Comparison of ENCODE assay signal across 22 cellular contexts in genomic region chr1:76841460-76841859, GRCh38. TPM values are rescaled to one million over a fixed set of nuclear protein-coding genes. Genes with fewer than 3 reads are reported as not detected.
DNase-seq lines count a peak whose midpoint lies in the region; ATAC-seq, FAIRE-seq and TF ChIP-seq lines count a peak whose summit lies in the region.
"Had no signal": no experiment of that assay in that cellular context is flagged by ENCODE, and none has a peak within 500 bp of the region (broad histone marks: within the 10 kb centered on the region; RNA-seq: fewer than 3 reads in every experiment).

No MANE protein-coding gene starts in this region.

- no peaks in the 10 kb centered on the region for H3K9me3 Mint-ChIP-seq in GM23338
- H3K9me3 Mint-ChIP-seq in neural crest cell, result no peaks in the 10 kb centered on the region
- no peaks in the 10 kb centered on the region for H3K9me3 Mint-ChIP-seq in T-helper 2 cell treated with Interferon-gamma antibody and Interleukin-4, amounts not matched to agents 5 μg/mL and 100 μg/mL, for 36 hours
- no peaks in the 10 kb centered on the region for H3K9me3 Mint-ChIP-seq in mesothelial cell of epicardium
- H3K9me3 Mint-ChIP-seq: HFFc6 had no signal

- H3K4me1 ChIP-seq in GM23338 (ENCODE audit: insufficient read depth), result peaks cover 10% of the 10 kb centered on the region
- H3K4me1 ChIP-seq: HAP-1 had no signal

- H3K4me3 Mint-ChIP-seq in GM23338 (no peak overlapping the region), neural crest cell (no peak overlapping the region), mesothelial cell of epicardium (no peak overlapping the region)
- no peak overlapping the region for H3K4me3 Mint-ChIP-seq in T-helper 2 cell treated with Interferon-gamma antibody and Interleukin-4, amounts not matched to agents 5 μg/mL and 100 μg/mL, for 36 hours
- H3K4me3 Mint-ChIP-seq: CD4-positive, alpha-beta memory T cell; HFFc6 had no signal

- H3K36me3 Mint-ChIP-seq in GM23338 (ENCODE audit: low read depth) (no peaks in the 10 kb centered on the region), neural crest cell (ENCODE audit: low read depth) (no peaks in the 10 kb centered on the region), mesothelial cell of epicardium (no peaks in the 10 kb centered on the region)
- no peaks in the 10 kb centered on the region for H3K36me3 Mint-ChIP-seq in T-helper 2 cell treated with Interferon-gamma antibody and Interleukin-4, amounts not matched to agents 5 μg/mL and 100 μg/mL, for 36 hours (ENCODE audit: low read depth)
- H3K36me3 Mint-ChIP-seq: CD4-positive, alpha-beta memory T cell had no signal

- peak; percentile 6 for FAIRE-seq in D721Med (lab: Jason Lieb, UNC)
- FAIRE-seq: GM12891, H54 had no signal

- ATAC-seq in GM23338, result peak; percentile 54; the same call in 2 of the 3 replicates
- ATAC-seq in GM18502 (IDR thresholded peaks at IDR 0.05; ENCODE audit: poor library complexity, unreplicated experiment), result no peak

- no peak for DNase-seq in D721Med (ENCODE audit: insufficient read length, low spot score)
- DNase-seq in GM23338 (ENCODE audit: low spot score), result peak; percentile 4
- peak; percentile 27 for DNase-seq in NCI-H82 treated with DMSO at 0.1 percent for 48 hours (lab: John Stamatoyannopoulos, UW; ENCODE audit: unreplicated experiment)
- no peak for DNase-seq in neural crest cell (ENCODE audit: low read depth, low spot score)
- DNase-seq in ecto neural progenitor cell (ENCODE audit: low spot score), result no peak
- DNase-seq in T-helper 2 cell treated with Interferon-gamma antibody and Interleukin-4, amounts not matched to agents 5 μg/mL and 100 μg/mL, for 36 hours (ENCODE audit: low spot score), result no peak
- DNase-seq in mesothelial cell of epicardium (ENCODE audit: low spot score in 2 of 2, unreplicated experiment in 2 of 2), result no peak
- DNase-seq: C1 segment of cervical spinal cord; Calu3; CD4-positive, alpha-beta memory T cell; COR-L47; DMS53; DMS79 treated with DMSO at 0.1 percent for 48 hours; GF-D8; GM23248; HFFc6 had no signal

- peak overlapping the region; percentile 83 for H2AFZ ChIP-seq in GM23338
- H2AFZ ChIP-seq: GM23248 had no signal

- H3K4me2 ChIP-seq in GM23338, result peak overlapping the region; percentile 39

- H3K36me3 ChIP-seq in GM23338 (ENCODE audit: insufficient read depth), result no peaks in the 10 kb centered on the region
- H3K36me3 ChIP-seq: HAP-1 had no signal

- H3K9me2 ChIP-seq in GM23338 (ENCODE audit: insufficient read depth), result no peaks in the 10 kb centered on the region

- no peaks in the 10 kb centered on the region for H4K20me1 ChIP-seq in GM23338 (replicated peaks; ENCODE audit: insufficient read depth)

- H3K4me3 ChIP-seq in GM23338, result no peak overlapping the region
- H3K4me3 ChIP-seq: GM23248, HAP-1 had no signal

- H3K27ac Mint-ChIP-seq in GM23338 (no peak overlapping the region), neural crest cell (ENCODE audit: unreplicated experiment) (peak overlapping the region; percentile 55), mesothelial cell of epicardium (no peak overlapping the region)
- H3K27ac Mint-ChIP-seq in T-helper 2 cell treated with Interferon-gamma antibody and Interleukin-4, amounts not matched to agents 5 μg/mL and 100 μg/mL, for 36 hours, result no peak overlapping the region
- H3K27ac Mint-ChIP-seq: HFFc6 had no signal

- no peaks in the 10 kb centered on the region for H3F3A ChIP-seq in GM23338 (replicated peaks; ENCODE audit: low read depth)

- H3K79me2 ChIP-seq in GM23338 (replicated peaks; ENCODE audit: insufficient read depth), result no peaks in the 10 kb centered on the region

- H3K27me3 Mint-ChIP-seq in GM23338 (ENCODE audit: insufficient read depth, low read depth, poor library complexity), result no peaks in the 10 kb centered on the region
- H3K27me3 Mint-ChIP-seq in neural crest cell (ENCODE audit: low read depth), result no peaks in the 10 kb centered on the region
- no peaks in the 10 kb centered on the region for H3K27me3 Mint-ChIP-seq in T-helper 2 cell treated with Interferon-gamma antibody and Interleukin-4, amounts not matched to agents 5 μg/mL and 100 μg/mL, for 36 hours (ENCODE audit: low read depth)
- H3K27me3 Mint-ChIP-seq in mesothelial cell of epicardium (ENCODE audit: low read depth), result no peaks in the 10 kb centered on the region

- no peak for TF ChIP-seq CTCF in D721Med (IDR thresholded peaks at IDR 0.05; ENCODE audit: insufficient read depth, missing control alignments)
- no peak for TF ChIP-seq CTCF in GM23338 (conservative IDR thresholded peaks at IDR 0.05; ENCODE audit: low read depth in 2 of 2)
- TF ChIP-seq CTCF in neural crest cell (conservative IDR thresholded peaks at IDR 0.05), result no peak
- TF ChIP-seq CTCF in mesothelial cell of epicardium (IDR thresholded peaks at IDR 0.05; ENCODE audit: unreplicated experiment), result no peak

- H3K27ac ChIP-seq in GM23338 (ENCODE audit: low read depth), result no peak overlapping the region
- H3K27ac ChIP-seq: GM23248 had no signal

- peaks cover 14% of the 10 kb centered on the region for H3K4me1 Mint-ChIP-seq in GM23338
- H3K4me1 Mint-ChIP-seq in neural crest cell, result no peaks in the 10 kb centered on the region
- no peaks in the 10 kb centered on the region for H3K4me1 Mint-ChIP-seq in T-helper 2 cell treated with Interferon-gamma antibody and Interleukin-4, amounts not matched to agents 5 μg/mL and 100 μg/mL, for 36 hours (ENCODE audit: low read depth)
- no peaks in the 10 kb centered on the region for H3K4me1 Mint-ChIP-seq in mesothelial cell of epicardium

- H3K27me3 ChIP-seq in GM23338 (ENCODE audit: insufficient read depth), result no peaks in the 10 kb centered on the region

TF ChIP-seq in GM23338, 12 proteins besides CTCF, POLR2A, EP300 and RAD21 (continues in another document):
- TF ChIP-seq POLR2AphosphoS5 (IDR thresholded peaks at IDR 0.05; ENCODE audit: low read depth) (no peak), ZNF331 (CRISPR knock-in tag; IDR thresholded peaks at IDR 0.05; ENCODE audit: low read depth) (no peak), JUNB (IDR thresholded peaks at IDR 0.05; ENCODE audit: unreplicated experiment) (no peak), ETS1 (IDR thresholded peaks at IDR 0.05) (no peak), ZNF114 (CRISPR knock-in tag; IDR thresholded peaks at IDR 0.05) (no peak), STAT1 (IDR thresholded peaks at IDR 0.05; ENCODE audit: unreplicated experiment) (no peak), NANOG (IDR thresholded peaks at IDR 0.05; ENCODE audit: borderline replicate concordance) (no peak), CREB1 (CRISPR knock-in tag; IDR thresholded peaks at IDR 0.05; ENCODE audit: low read depth) (no peak)

RNA-seq across cellular contexts. Expression of gene ST6GALNAC5, which starts 25.8 kb away (rescaled TPM):
- total RNA-seq in GM23338 (2014; rRNA removed; shearing (Covaris generic)), result 12.7 and 19.2 TPM in 2 replicates
- 1.9 and 4.1 TPM in 2 replicates for polyA plus RNA-seq in GM23338 (2016; fragmentation: Nextera tagmentation; extraction: Ambion mirVana)
- total RNA-seq in neural crest cell, result 37.4 and 45.6 TPM in 2 replicates
- total RNA-seq in mesothelial cell of epicardium, result 16.7 to 18.6 TPM (median 16.8 TPM) in 3 replicates
- total RNA-seq: A673; CD4-positive, alpha-beta memory T cell; G401 had no signal

Comparison
In these comparisons a context has a peak if more than half of its experiments do, and no peak if none do; other contexts are left out.
1. DNase-seq: peak in GM23338 (single experiment) and NCI-H82 treated with DMSO at 0.1 percent for 48 hours (single experiment); none in D721Med (single experiment), neural crest cell (single experiment), ecto neural progenitor cell (single experiment), T-helper 2 cell treated with Interferon-gamma antibody and Interleukin-4, amounts not matched to agents 5 μg/mL and 100 μg/mL, for 36 hours (single experiment) and mesothelial cell of epicardium (0 of 2).